Comparison of ENCODE assay signal across 9 cellular contexts in genomic region chr6:10719386-10720228, GRCh38. TPM values are rescaled to one million over a fixed set of nuclear protein-coding genes. Genes with fewer than 3 reads are reported as not detected.
DNase-seq lines count a peak whose midpoint lies in the region; ATAC-seq, FAIRE-seq and TF ChIP-seq lines count a peak whose summit lies in the region.
"Had no signal": no experiment of that assay in that cellular context is flagged by ENCODE, and none has a peak within 500 bp of the region (broad histone marks: within the 10 kb centered on the region; RNA-seq: fewer than 3 reads in every experiment).

No MANE protein-coding gene starts in this region.

- no peak for FAIRE-seq in keratinocyte (lab: Jason Lieb, UNC)
- FAIRE-seq: GM18507 had no signal

- peaks cover 25% of the 10 kb centered on the region for H3K4me1 ChIP-seq in Karpas-422 (ENCODE audit: low read length)
- H3K4me1 ChIP-seq in keratinocyte (ENCODE audit: control insufficient read depth, extremely low read depth, insufficient read depth, low read length), result peaks cover 17% of the 10 kb centered on the region

- peak overlapping the region; percentile 57; the same call in 1 of the 2 replicates for H3K4me3 ChIP-seq in Karpas-422 (ENCODE audit: low read length)
- H3K4me3 ChIP-seq in keratinocyte (ENCODE audit: control insufficient read depth in 2 of 3, extremely low read depth in 1 of 3, insufficient read depth in 2 of 3, low read depth in 1 of 3, low read length in 3 of 3), result peak overlapping the region; percentile 14 to 51 (median 45)

- H3K4me2 ChIP-seq in Karpas-422 (ENCODE audit: low read depth, low read length, poor library complexity, severe bottlenecking) (no peak overlapping the region), keratinocyte (ENCODE audit: control insufficient read depth, extremely low read depth, insufficient read depth, low read depth, low read length) (no peak overlapping the region)

- no peak overlapping the region for H2AFZ ChIP-seq in Karpas-422 (ENCODE audit: low read length)
- H2AFZ ChIP-seq in keratinocyte (ENCODE audit: control insufficient read depth, low read length), result no peak overlapping the region

- TF ChIP-seq CTCF in keratinocyte (optimal IDR thresholded peaks at IDR 0.05 in 1 of 3, IDR thresholded peaks at IDR 0.05 in 1 of 3, conservative IDR thresholded peaks at IDR 0.05 in 1 of 3; ENCODE audit: extremely low read depth in 1 of 3, insufficient read depth in 2 of 3, low read length in 3 of 3), result no peak

- peaks cover 2% of the 10 kb centered on the region for H3K36me3 Mint-ChIP-seq in activated naive CD4-positive, alpha-beta T cell treated with anti-CD3 and anti-CD28 coated beads for 36 hours (ENCODE audit: low read depth)

- no peaks in the 10 kb centered on the region for H3K9me2 ChIP-seq in Karpas-422 (replicated peaks; ENCODE audit: insufficient read depth, low read length)

- CTCF ChIA-PET in activated naive CD4-positive, alpha-beta T cell treated with anti-CD3 and anti-CD28 coated beads for 36 hours (lab: Charles Lee), result interaction anchor here (0.9 to 2.9 kb wide), 6 partner anchors 21 to 209 kb away, joined by 3 to 12 read pairs (median 4); partner anchors contain the start of genes C6orf52 and PAK1IP1

- in situ Hi-C loops in ACHN (cut with HindIII; ENCODE audit: low pct_ligation_motif_present, low pct_unique_long_range_greater_than_20kb, low sequenced_read_pairs), result no loop called here

- ATAC-seq in stimulated activated naive CD8-positive, alpha-beta T cell treated with anti-CD3 and anti-CD28 coated beads, Interleukin-15, amount 100 ng/mL, for 72 hours, result peak; percentile 27
- ATAC-seq in GM19035 (IDR thresholded peaks at IDR 0.05; ENCODE audit: unreplicated experiment), result no peak

- peak overlapping the region; percentile 77 for H3K27ac Mint-ChIP-seq in activated naive CD4-positive, alpha-beta T cell treated with anti-CD3 and anti-CD28 coated beads for 36 hours
- peak overlapping the region; percentile 52 to 94 for H3K27ac Mint-ChIP-seq in stimulated activated naive CD8-positive, alpha-beta T cell treated with anti-CD3 and anti-CD28 coated beads, Interleukin-15, amount 100 ng/mL, for 72 hours

- no peak overlapping the region for H3K27ac ChIP-seq in Karpas-422 (ENCODE audit: low read length)
- peak overlapping the region; percentile 8 for H3K27ac ChIP-seq in keratinocyte (ENCODE audit: control insufficient read depth, insufficient read depth, low read length)

- H3K27me3 ChIP-seq in Karpas-422 (ENCODE audit: low read length), result no peaks in the 10 kb centered on the region
- no peaks in the 10 kb centered on the region for H3K27me3 ChIP-seq in keratinocyte (ENCODE audit: control insufficient read depth, extremely low read depth, insufficient read depth, low read length)

- intact Hi-C loops in activated naive CD4-positive, alpha-beta T cell treated with anti-CD3 and anti-CD28 coated beads for 36 hours (cut with micrococcal nuclease), result loop anchor here (1.0 kb wide), 1 partner anchor 191 kb away; no protein-coding TSS in a partner anchor

- peak; percentile 64 for DNase-seq in ACHN
- DNase-seq in Karpas-422, result peak; percentile 54
- DNase-seq in activated naive CD4-positive, alpha-beta T cell treated with anti-CD3 and anti-CD28 coated beads for 36 hours, result peak; percentile 72
- no peak for DNase-seq in keratinocyte (ENCODE audit: low read depth, low spot score)
- DNase-seq in stimulated activated naive CD8-positive, alpha-beta T cell treated with anti-CD3 and anti-CD28 coated beads, Interleukin-15, amount 100 ng/mL, for 72 hours, result peak; percentile 57 to 68
- no peak for DNase-seq in COLO829 (ENCODE audit: low spot score)
- DNase-seq in hippocampal formation (lab: John Stamatoyannopoulos, UW), result no peak

- peaks cover 6% of the 10 kb centered on the region for H3K9me3 Mint-ChIP-seq in activated naive CD4-positive, alpha-beta T cell treated with anti-CD3 and anti-CD28 coated beads for 36 hours
- H3K9me3 Mint-ChIP-seq in stimulated activated naive CD8-positive, alpha-beta T cell treated with anti-CD3 and anti-CD28 coated beads, Interleukin-15, amount 100 ng/mL, for 72 hours, result peaks cover 0 to 8% of the 10 kb centered on the region in 2 donors

- peak overlapping the region; percentile 89 for H3K4me3 Mint-ChIP-seq in activated naive CD4-positive, alpha-beta T cell treated with anti-CD3 and anti-CD28 coated beads for 36 hours
- H3K4me3 Mint-ChIP-seq in stimulated activated naive CD8-positive, alpha-beta T cell treated with anti-CD3 and anti-CD28 coated beads, Interleukin-15, amount 100 ng/mL, for 72 hours, result peak overlapping the region; percentile 89 to 99

- H3K79me2 ChIP-seq in Karpas-422 (ENCODE audit: low read length) (peaks cover 27% of the 10 kb centered on the region), keratinocyte (ENCODE audit: control insufficient read depth, insufficient read depth, low read length) (peaks cover 16% of the 10 kb centered on the region)

- H4K20me1 ChIP-seq in Karpas-422 (ENCODE audit: insufficient read depth, low read depth, low read length) (no peaks in the 10 kb centered on the region), keratinocyte (ENCODE audit: control insufficient read depth, extremely low read depth, insufficient read depth, low read length) (no peaks in the 10 kb centered on the region)

- H3K9me1 ChIP-seq in keratinocyte (ENCODE audit: control insufficient read depth, extremely low read depth, insufficient read depth, low read length), result no peaks in the 10 kb centered on the region

- no peaks in the 10 kb centered on the region; the same call in 1 of the 2 replicates for H3K9me3 ChIP-seq in Karpas-422 (ENCODE audit: low read length)
- peaks cover 5% of the 10 kb centered on the region for H3K9me3 ChIP-seq in keratinocyte (ENCODE audit: control insufficient read depth, low read depth, low read length)

- H3K9ac ChIP-seq in Karpas-422 (ENCODE audit: low read length) (no peak overlapping the region), keratinocyte (ENCODE audit: control insufficient read depth, extremely low read depth, insufficient read depth, low read length) (peak overlapping the region; percentile 58)

- H3K27me3 Mint-ChIP-seq in activated naive CD4-positive, alpha-beta T cell treated with anti-CD3 and anti-CD28 coated beads for 36 hours (ENCODE audit: low read depth), result no peaks in the 10 kb centered on the region
- H3K27me3 Mint-ChIP-seq in stimulated activated naive CD8-positive, alpha-beta T cell treated with anti-CD3 and anti-CD28 coated beads, Interleukin-15, amount 100 ng/mL, for 72 hours, result no peaks in the 10 kb centered on the region

- dilution Hi-C loops in keratinocyte (cut with MboI; ENCODE audit: extremely low pct_ligation_motif_present, low sequenced_read_pairs), result no loop called here

- peaks cover 36% of the 10 kb centered on the region for H3K4me1 Mint-ChIP-seq in activated naive CD4-positive, alpha-beta T cell treated with anti-CD3 and anti-CD28 coated beads for 36 hours (ENCODE audit: low read depth)
- peaks cover 47% of the 10 kb centered on the region for H3K4me1 Mint-ChIP-seq in stimulated activated naive CD8-positive, alpha-beta T cell treated with anti-CD3 and anti-CD28 coated beads, Interleukin-15, amount 100 ng/mL, for 72 hours

- H3K36me3 ChIP-seq in Karpas-422 (ENCODE audit: insufficient read depth, low read length) (no peaks in the 10 kb centered on the region), keratinocyte (ENCODE audit: control insufficient read depth in 2 of 2, extremely low read depth in 1 of 2, insufficient read depth in 2 of 2, low read length in 2 of 2) (peaks cover under 1 to 1% of the 10 kb centered on the region in 2 experiments)

RNA-seq across cellular contexts. Expression of gene TMEM14C, which starts 3.3 kb away (rescaled TPM):
- 70.9 and 94.1 TPM in 2 replicates for total RNA-seq in Karpas-422 (2014; rRNA removed; shearing (Covaris generic); ENCODE audit: low replicate concordance)
- 10 to 100 TPM; 77.0 to 81.1 TPM for total RNA-seq in activated naive CD4-positive, alpha-beta T cell treated with anti-CD3 and anti-CD28 coated beads for 36 hours
- polyA plus RNA-seq in keratinocyte, result 245 to 304 TPM (median 246 TPM) in 3 replicates
- polyA plus RNA-seq in keratinocyte (2011; ENCODE audit: low read depth), result 56.7 TPM
- 228 and 376 TPM in 2 replicates for polyA plus RNA-seq in keratinocyte (2011; cell fraction: cytosol; rRNA removed)
- polyA plus RNA-seq in keratinocyte (2011; cell fraction: nucleus; rRNA removed), result 120 and 159 TPM in 2 replicates
- 161 and 186 TPM in 2 replicates for polyA plus RNA-seq in keratinocyte (2012; ENCODE audit: low replicate concordance)
- polyA minus RNA-seq in keratinocyte, result 29.3 to 97.4 TPM (median 80.2 TPM) in 3 replicates
- polyA minus RNA-seq in keratinocyte (2011; cell fraction: cytosol; rRNA and poly(A)+ RNA removed), result 88.8 TPM
- 21.6 and 34.7 TPM in 2 replicates for polyA minus RNA-seq in keratinocyte (2011; cell fraction: nucleus; rRNA and poly(A)+ RNA removed)

RNA-seq across cellular contexts. Expression of gene PAK1IP1, which starts 24.8 kb away (rescaled TPM):
- 12.3 and 14.3 TPM in 2 replicates for total RNA-seq in Karpas-422 (2014; rRNA removed; shearing (Covaris generic); ENCODE audit: low replicate concordance)
- total RNA-seq in activated naive CD4-positive, alpha-beta T cell treated with anti-CD3 and anti-CD28 coated beads for 36 hours, result 10 to 100 TPM; 28.6 to 29.2 TPM
- polyA plus RNA-seq in keratinocyte, result 23.8 to 36.3 TPM (median 33.0 TPM) in 3 replicates
- polyA plus RNA-seq in keratinocyte (2011; ENCODE audit: low read depth), result 32.5 TPM
- polyA plus RNA-seq in keratinocyte (2011; cell fraction: cytosol; rRNA removed), result 18.5 and 34.0 TPM in 2 replicates
- polyA plus RNA-seq in keratinocyte (2011; cell fraction: nucleus; rRNA removed), result 16.7 and 26.0 TPM in 2 replicates
- polyA plus RNA-seq in keratinocyte (2012; ENCODE audit: low replicate concordance), result 18.9 and 26.3 TPM in 2 replicates
- polyA minus RNA-seq in keratinocyte, result 5.9 to 14.9 TPM (median 13.6 TPM) in 3 replicates
- polyA minus RNA-seq in keratinocyte (2011; cell fraction: cytosol; rRNA and poly(A)+ RNA removed), result 9.4 TPM
- polyA minus RNA-seq in keratinocyte (2011; cell fraction: nucleus; rRNA and poly(A)+ RNA removed), result 5.8 and 6.7 TPM in 2 replicates

RNA-seq across cellular contexts. Expression of gene C6orf52, which starts 25.2 kb away (rescaled TPM):
- total RNA-seq in Karpas-422 (2014; rRNA removed; shearing (Covaris generic); ENCODE audit: low replicate concordance), result not detected in 2 replicates
- 1 to 10 TPM; 1.3 to 3.9 TPM for total RNA-seq in activated naive CD4-positive, alpha-beta T cell treated with anti-CD3 and anti-CD28 coated beads for 36 hours
- not detected in 3 replicates for polyA plus RNA-seq in keratinocyte
- polyA plus RNA-seq in keratinocyte (2011; ENCODE audit: low read depth), result 0.81 TPM
- not detected in 2 replicates for polyA plus RNA-seq in keratinocyte (2011; cell fraction: cytosol; rRNA removed)
- polyA plus RNA-seq in keratinocyte (2011; cell fraction: nucleus; rRNA removed), result not detected in 2 replicates
- polyA plus RNA-seq in keratinocyte (2012; ENCODE audit: low replicate concordance), result 1.2 TPM in 1 of 2 replicates, not detected in the other
- polyA minus RNA-seq in keratinocyte, result not detected in 3 replicates
- polyA minus RNA-seq in keratinocyte (2011; cell fraction: cytosol; rRNA and poly(A)+ RNA removed), result not detected
- polyA minus RNA-seq in keratinocyte (2011; cell fraction: nucleus; rRNA and poly(A)+ RNA removed), result not detected in 2 replicates

RNA-seq across cellular contexts. Expression of gene TMEM14B, which starts 28.0 kb away (rescaled TPM):
- 81.0 and 121 TPM in 2 replicates for total RNA-seq in Karpas-422 (2014; rRNA removed; shearing (Covaris generic); ENCODE audit: low replicate concordance)
- total RNA-seq in activated naive CD4-positive, alpha-beta T cell treated with anti-CD3 and anti-CD28 coated beads for 36 hours, result 10 to 100 TPM; 78.7 to 79.5 TPM
- polyA plus RNA-seq in keratinocyte, result 86.2 to 157 TPM (median 96.2 TPM) in 3 replicates
- 24.1 TPM for polyA plus RNA-seq in keratinocyte (2011; ENCODE audit: low read depth)
- polyA plus RNA-seq in keratinocyte (2011; cell fraction: cytosol; rRNA removed), result 84.7 and 117 TPM in 2 replicates
- polyA plus RNA-seq in keratinocyte (2011; cell fraction: nucleus; rRNA removed), result 25.9 and 36.5 TPM in 2 replicates
- polyA plus RNA-seq in keratinocyte (2012; ENCODE audit: low replicate concordance), result 52.9 and 85.5 TPM in 2 replicates
- 11.0 to 59.4 TPM (median 31.0 TPM) in 3 replicates for polyA minus RNA-seq in keratinocyte
- polyA minus RNA-seq in keratinocyte (2011; cell fraction: cytosol; rRNA and poly(A)+ RNA removed), result 34.9 TPM
- polyA minus RNA-seq in keratinocyte (2011; cell fraction: nucleus; rRNA and poly(A)+ RNA removed), result 6.2 and 12.6 TPM in 2 replicates

Comparison
In these comparisons a context has a peak if more than half of its experiments do, and no peak if none do; other contexts are left out.
1. DNase-seq: peak in ACHN (single experiment), Karpas-422 (single experiment), activated naive CD4-positive, alpha-beta T cell treated with anti-CD3 and anti-CD28 coated beads for 36 hours (single experiment) and stimulated activated naive CD8-positive, alpha-beta T cell treated with anti-CD3 and anti-CD28 coated beads, Interleukin-15, amount 100 ng/mL, for 72 hours (2 of 2); none in keratinocyte (single experiment), COLO829 (single experiment) and hippocampal formation (0 of 2).